Comparison of ENCODE assay signal across 10 cellular contexts in genomic region chr10:34732926-34733325, GRCh38.
DNase-seq lines count a peak whose midpoint lies in the region; ATAC-seq and TF ChIP-seq lines count a peak whose summit lies in the region.
"Had no signal": no experiment of that assay in that cellular context is flagged by ENCODE, and none has a peak within 500 bp of the region (broad histone marks: within the 10 kb centered on the region; RNA-seq: fewer than 3 reads in every experiment).

No MANE protein-coding gene starts in this region.

- POLR2A ChIA-PET in HEK293 (lab: Yijun Ruan, JAX), result no interaction called here
- POLR2A ChIA-PET in CD8-positive, alpha-beta T cell (lab: Charles Lee), result no interaction called here

- no peaks in the 10 kb centered on the region for H3K9me3 Mint-ChIP-seq in CD8-positive, alpha-beta T cell

- no peak overlapping the region for H3K27ac Mint-ChIP-seq in CD8-positive, alpha-beta T cell

- no peaks in the 10 kb centered on the region for H3K27me3 ChIP-seq in CD8-positive, alpha-beta T cell (ENCODE audit: insufficient read depth, low read length)
- no peaks in the 10 kb centered on the region for H3K27me3 ChIP-seq in stomach
- H3K27me3 ChIP-seq in spleen (replicated peaks in 1 of 7), result peaks cover 0 to 4% (median 0%) of the 10 kb centered on the region in 7 donors

- H3K4me1 ChIP-seq in HEK293 (ENCODE audit: control insufficient read depth, insufficient read depth, low read length) (peaks cover 43% of the 10 kb centered on the region), stomach (peaks cover 0 to 44% (median 21%) of the 10 kb centered on the region in 4 donors), spleen (no peaks in the 10 kb centered on the region)
- H3K4me1 ChIP-seq in CD8-positive, alpha-beta T cell (ENCODE audit: insufficient read depth, low read length), result no peaks in the 10 kb centered on the region

- WGBS in stomach, 5 donors, result 72 to 86% (median 81%) methylated on average over 4 of the region's 4 CpGs
- WGBS in spleen, 5 donors, result 75 to 86% (median 81%) methylated on average over 4 of the region's 4 CpGs

- TF ChIP-seq POLR2A in stomach (IDR thresholded peaks at IDR 0.05) (no peak), spleen (IDR thresholded peaks at IDR 0.05) (no peak)

- in situ Hi-C loops in Caki2 (cut with HindIII; ENCODE audit: low pct_unique_long_range_greater_than_20kb, low sequenced_read_pairs), result no loop called here

- TF ChIP-seq CTCF in HEK293 (tag by site-specific recombination; IDR thresholded peaks at IDR 0.05) (no peak), stomach (IDR thresholded peaks at IDR 0.05) (no peak), spleen (IDR thresholded peaks at IDR 0.05 in 8 of 11, conservative IDR thresholded peaks at IDR 0.05 in 3 of 11) (no peak)
- TF ChIP-seq CTCF in CD8-positive, alpha-beta T cell (IDR thresholded peaks at IDR 0.05), result no peak

- H3K27me3 Mint-ChIP-seq in CD8-positive, alpha-beta T cell (ENCODE audit: low read depth), result peaks cover under 1% of the 10 kb centered on the region

- H3K4me3 ChIP-seq in HEK293 (ENCODE audit: low read depth, low read length) (no peak overlapping the region), stomach (no peak overlapping the region), spleen (no peak overlapping the region)
- no peak overlapping the region for H3K4me3 ChIP-seq in CD8-positive, alpha-beta T cell (ENCODE audit: low read depth, low read length)

- H3K36me3 Mint-ChIP-seq in CD8-positive, alpha-beta T cell, result no peaks in the 10 kb centered on the region

- H3K4me3 Mint-ChIP-seq in CD8-positive, alpha-beta T cell, result no peak overlapping the region

- ATAC-seq in CD8-positive, alpha-beta T cell, result no peak
- ATAC-seq in GM19452 (IDR thresholded peaks at IDR 0.05; ENCODE audit: unreplicated experiment), result no peak

- H3K36me3 ChIP-seq in HEK293 (ENCODE audit: control insufficient read depth in 2 of 2, insufficient read depth in 1 of 2, low read length in 2 of 2), result no peaks in the 10 kb centered on the region
- H3K36me3 ChIP-seq in CD8-positive, alpha-beta T cell (ENCODE audit: insufficient read depth, low read length), result no peaks in the 10 kb centered on the region
- H3K36me3 ChIP-seq in stomach, result no peaks in the 10 kb centered on the region
- no peaks in the 10 kb centered on the region for H3K36me3 ChIP-seq in spleen
- H3K36me3 ChIP-seq: neutrophil had no signal

- no peak for TF ChIP-seq EP300 in stomach (IDR thresholded peaks at IDR 0.05)

- DNase-seq in Caki2 (ENCODE audit: low read depth) (peak; percentile 95), SHP77 treated with DMSO at 0.1 percent for 48 hours (lab: John Stamatoyannopoulos, UW) (peak; percentile 5), iPS-NIHi7 (ENCODE audit: extremely low spot score) (peak; percentile 64), stomach (no peak), spleen (no peak)
- DNase-seq in CD8-positive, alpha-beta T cell, result no peak
- DNase-seq: NCI-H345 had no signal

- no peaks in the 10 kb centered on the region for H3K4me1 Mint-ChIP-seq in CD8-positive, alpha-beta T cell (ENCODE audit: low read depth)

- CTCF ChIA-PET in HEK293 (lab: Yijun Ruan, JAX), result interaction anchor here (0.6 to 3.1 kb wide), 27 partner anchors 9 to 405 kb away, joined by 3 to 29 read pairs (median 4); no protein-coding TSS in a partner anchor
- CTCF ChIA-PET in CD8-positive, alpha-beta T cell (lab: Charles Lee), result interaction anchor here (1.1 kb wide), 1 partner anchor 15 kb away, joined by 3 read pairs; no protein-coding TSS in a partner anchor

- intact Hi-C loops in CD8-positive, alpha-beta T cell (cut with DNase I, micrococcal nuclease), result no loop called here
- intact Hi-C loops in stomach (cut with DNase I; ENCODE audit: low total_unique reads) (no loop called here), spleen (cut with DNase I; ENCODE audit: low total_unique reads) (no loop called here)

- H3K27ac ChIP-seq in HEK293 (ENCODE audit: extremely low read depth, low read depth, low read length), result no peak overlapping the region
- no peak overlapping the region for H3K27ac ChIP-seq in CD8-positive, alpha-beta T cell (ENCODE audit: low read depth, low read length)
- no peak overlapping the region for H3K27ac ChIP-seq in stomach
- no peak overlapping the region for H3K27ac ChIP-seq in spleen
- H3K27ac ChIP-seq: neutrophil had no signal

- H3K9me3 ChIP-seq in HEK293 (ENCODE audit: control insufficient read depth, insufficient read depth, low read depth, low read length), result no peaks in the 10 kb centered on the region
- no peaks in the 10 kb centered on the region for H3K9me3 ChIP-seq in CD8-positive, alpha-beta T cell (ENCODE audit: low read length)
- H3K9me3 ChIP-seq in stomach, result no peaks in the 10 kb centered on the region
- H3K9me3 ChIP-seq in spleen, result no peaks in the 10 kb centered on the region
- H3K9me3 ChIP-seq: neutrophil had no signal

TF ChIP-seq in HEK293, 187 proteins besides CTCF, POLR2A, EP300 and RAD21:
- TF ChIP-seq MYNN (tag by site-specific recombination; IDR thresholded peaks at IDR 0.05; ENCODE audit: borderline replicate concordance), result peak; percentile 37; the same call in 1 of the 2 replicates
- peak; percentile 27; the same call in 1 of the 2 replicates for TF ChIP-seq ZNF654 (tag by site-specific recombination; IDR thresholded peaks at IDR 0.05; ENCODE audit: low read depth)
- no peak for TF ChIP-seq SP3 (tag by site-specific recombination; IDR thresholded peaks at IDR 0.05)
- peak; percentile 41; the same call in 1 of the 2 replicates for TF ChIP-seq PRDM1 (tag by site-specific recombination; IDR thresholded peaks at IDR 0.05)
- TF ChIP-seq SP7 (tag by site-specific recombination; IDR thresholded peaks at IDR 0.05), result 0 out of 2 replicates have a peak, but pooled peaks have one; percentile 9
- TF ChIP-seq ZNF366 (tag by site-specific recombination; conservative IDR thresholded peaks at IDR 0.05), result 0 out of 2 replicates have a peak, but pooled peaks have one; percentile 25
- no peak for TF ChIP-seq BCL11A (tag by site-specific recombination; IDR thresholded peaks at IDR 0.05; ENCODE audit: low read depth)
TF ChIP-seq in HEK293: peak in this region for 5.

Comparison
In these comparisons a context has a peak if more than half of its experiments do, and no peak if none do; other contexts are left out.
1. DNase-seq: peak in Caki2 (single experiment), SHP77 treated with DMSO at 0.1 percent for 48 hours (single experiment) and iPS-NIHi7 (single experiment); none in CD8-positive, alpha-beta T cell (0 of 7), stomach (single experiment) and spleen (single experiment).